ENCODE assay signal across 8 cellular contexts in the genomic region with DNA sequence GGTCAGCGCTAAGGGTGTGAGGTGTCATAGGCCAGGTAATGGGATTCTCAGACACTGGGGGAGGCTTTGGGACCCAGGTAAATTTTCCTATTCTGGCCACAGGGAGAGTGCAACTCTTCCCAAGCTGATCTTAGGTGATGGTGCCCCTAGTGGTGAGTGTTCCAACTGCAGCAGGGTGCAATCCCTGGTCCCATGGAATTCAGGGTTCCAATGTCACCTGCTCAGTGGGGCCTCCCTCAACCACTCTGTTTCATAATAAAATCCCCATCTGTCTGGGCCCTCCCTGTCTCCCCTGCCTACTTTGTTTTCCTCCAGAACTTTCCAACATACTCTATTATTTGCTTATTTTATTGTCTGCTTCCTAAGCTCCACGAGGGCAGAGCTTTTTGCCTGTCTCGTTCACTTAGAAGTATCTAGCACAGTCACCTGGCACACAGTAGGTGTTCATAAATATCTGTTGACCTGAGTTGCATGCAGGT. TPM values are rescaled to one million over a fixed set of nuclear protein-coding genes. Genes with fewer than 3 reads are reported as not detected.
DNase-seq lines count a peak whose midpoint lies in the region; ATAC-seq and TF ChIP-seq lines count a peak whose summit lies in the region.

No MANE protein-coding gene starts in this region.

- H3K4me3 ChIP-seq in fibroblast of lung (replicated peaks in 1 of 4; ENCODE audit: control extremely low read depth in 1 of 4, insufficient read depth in 1 of 4, low read depth in 3 of 4, low read length in 4 of 4) (no peak overlapping the region), osteoblast (ENCODE audit: insufficient read depth, low read length) (no peak overlapping the region), upper lobe of right lung (no peak overlapping the region)

- peak; percentile 68 for ATAC-seq in upper lobe of right lung
- ATAC-seq in HG03175 (IDR thresholded peaks at IDR 0.05; ENCODE audit: unreplicated experiment), result no peak

- H3K79me2 ChIP-seq in fibroblast of lung (ENCODE audit: control insufficient read depth, insufficient read depth, low read length) (no peaks in the 10 kb centered on the region), osteoblast (ENCODE audit: insufficient read depth, low read length) (no peaks in the 10 kb centered on the region)

- DNase-seq in NCI-H2107 treated with DMSO at 0.1 percent for 48 hours (lab: John Stamatoyannopoulos, UW; ENCODE audit: unreplicated experiment) (peak; percentile 9), NCI-H2107 (lab: John Stamatoyannopoulos, UW) (no peak), NCI-H1694 (lab: John Stamatoyannopoulos, UW) (peak; percentile 12), activated T-cell treated with anti-CD3 and anti-CD28 coated beads for 1 hour (ENCODE audit: low read depth) (peak; percentile 54), fibroblast of lung (ENCODE audit: low read depth in 2 of 2) (peak; percentile 15 to 29), osteoblast (ENCODE audit: insufficient read length, low spot score, missing footprints) (peak; percentile 93), upper lobe of right lung (peak; percentile 71)

- H3K4me1 ChIP-seq in fibroblast of lung (ENCODE audit: control insufficient read depth, extremely low read depth, insufficient read depth, low read length) (no peaks in the 10 kb centered on the region), osteoblast (ENCODE audit: insufficient read depth, low read length) (no peaks in the 10 kb centered on the region), upper lobe of right lung (no peaks in the 10 kb centered on the region)

- H2AFZ ChIP-seq in fibroblast of lung (ENCODE audit: low read length) (no peak overlapping the region), osteoblast (ENCODE audit: low read length) (no peak overlapping the region)

- no peak overlapping the region for H3K9ac ChIP-seq in fibroblast of lung (ENCODE audit: insufficient read depth, low read length)

- H3K9me3 ChIP-seq in fibroblast of lung (ENCODE audit: control insufficient read depth, insufficient read depth, low read depth, low read length), result no peaks in the 10 kb centered on the region
- H3K9me3 ChIP-seq in osteoblast (ENCODE audit: low read depth, low read length), result no peaks in the 10 kb centered on the region
- no peaks in the 10 kb centered on the region for H3K9me3 ChIP-seq in upper lobe of right lung

- intact Hi-C loops in upper lobe of right lung (cut with DNase I), result no loop called here

- H3K4me2 ChIP-seq in fibroblast of lung (ENCODE audit: extremely low read depth, insufficient read depth, low read length) (no peak overlapping the region), osteoblast (ENCODE audit: insufficient read depth, low read length) (no peak overlapping the region)

- TF ChIP-seq CTCF in fibroblast of lung (conservative IDR thresholded peaks at IDR 0.05 in 1 of 2, IDR thresholded peaks at IDR 0.05 in 1 of 2; ENCODE audit: low read depth in 1 of 2, low read length in 2 of 2) (peak; percentile 74 to 98), osteoblast (IDR thresholded peaks at IDR 0.05; ENCODE audit: extremely low read depth, low read depth, low read length) (peak; percentile 90), upper lobe of right lung (IDR thresholded peaks at IDR 0.05) (peak; percentile 96)

- H3K36me3 ChIP-seq in fibroblast of lung (ENCODE audit: control insufficient read depth, insufficient read depth, low read length), result no peaks in the 10 kb centered on the region
- H3K36me3 ChIP-seq in osteoblast (ENCODE audit: insufficient read depth, low read length), result no peaks in the 10 kb centered on the region
- H3K36me3 ChIP-seq in upper lobe of right lung, result no peaks in the 10 kb centered on the region

- no peaks in the 10 kb centered on the region for H4K20me1 ChIP-seq in fibroblast of lung (ENCODE audit: control insufficient read depth, extremely low read depth, insufficient read depth, low read length)
- no peaks in the 10 kb centered on the region for H4K20me1 ChIP-seq in osteoblast (ENCODE audit: insufficient read depth, low read length)

- H3K27me3 ChIP-seq in fibroblast of lung (ENCODE audit: control insufficient read depth, insufficient read depth, low read length), result peaks cover 2% of the 10 kb centered on the region
- H3K27me3 ChIP-seq in osteoblast (ENCODE audit: insufficient read depth, low read length), result peaks cover 2% of the 10 kb centered on the region
- no peaks in the 10 kb centered on the region for H3K27me3 ChIP-seq in upper lobe of right lung

- H3K27ac ChIP-seq in fibroblast of lung (ENCODE audit: insufficient read depth, low read length), result no peak overlapping the region
- no peak overlapping the region for H3K27ac ChIP-seq in osteoblast (ENCODE audit: low read depth, low read length)
- no peak overlapping the region for H3K27ac ChIP-seq in upper lobe of right lung

RNA-seq across cellular contexts. Expression of gene SGSM1, which starts 2.9 kb away (rescaled TPM):
- total RNA-seq in fibroblast of lung, result under 0.01 TPM in 1 of 2 replicates, not detected in the other
- not detected in 2 replicates for polyA plus RNA-seq in fibroblast of lung
- polyA plus RNA-seq in fibroblast of lung (2012), result not detected in 2 replicates
- polyA minus RNA-seq in fibroblast of lung (ENCODE audit: low replicate concordance), result 0.11 TPM in 1 of 2 replicates, not detected in the other
- total RNA-seq in osteoblast, result not detected in 2 replicates
- total RNA-seq in upper lobe of right lung, result 3.8 TPM

RNA-seq across cellular contexts. Expression of gene PIWIL3, which starts 28.6 kb away (rescaled TPM):
- total RNA-seq in fibroblast of lung, result not detected in 2 replicates
- polyA plus RNA-seq in fibroblast of lung, result not detected in 2 replicates
- polyA plus RNA-seq in fibroblast of lung (2012), result not detected in 2 replicates
- polyA minus RNA-seq in fibroblast of lung (ENCODE audit: low replicate concordance), result not detected in 2 replicates
- total RNA-seq in osteoblast, result not detected in 2 replicates
- not detected for total RNA-seq in upper lobe of right lung
